ENCODE assay signal across 25 cellular contexts in the genomic region with DNA sequence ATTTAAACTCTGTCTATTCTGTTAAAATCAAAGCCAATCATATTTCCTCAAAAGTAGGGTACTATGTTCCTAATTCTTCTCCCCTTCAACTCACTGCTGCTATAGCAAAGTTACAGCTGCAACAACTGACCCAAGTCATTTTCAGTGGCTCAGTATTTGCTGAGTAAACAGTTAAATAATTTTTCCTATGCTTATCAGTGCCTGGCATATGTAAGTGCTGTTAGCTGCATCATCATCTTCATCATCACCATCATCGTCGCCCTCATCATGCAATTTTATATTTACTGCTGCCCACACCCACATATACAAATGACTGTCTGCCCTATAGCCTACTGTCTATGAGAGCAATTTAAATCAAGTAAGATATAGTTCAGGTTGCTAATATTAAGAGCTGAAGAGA. TPM values are rescaled to one million over a fixed set of nuclear protein-coding genes. Genes with fewer than 3 reads are reported as not detected.
A peak's percentile ranks its signal among the peaks of the same experiment; 100 is the strongest.
DNase-seq lines count a peak whose midpoint lies in the region; ATAC-seq, FAIRE-seq and TF ChIP-seq lines count a peak whose summit lies in the region.
"Had no signal": no experiment of that assay in that cellular context is flagged by ENCODE, and none has a peak within 500 bp of the region (broad histone marks: within the 10 kb centered on the region; RNA-seq: fewer than 3 reads in every experiment).

No MANE protein-coding gene starts in this region.

- DNase-seq in OCI-M1 (lab: John Stamatoyannopoulos, UW) = peak; percentile 27
- peak in 2 of 4 experiments; percentile 18 to 20 for DNase-seq in K562 (ENCODE audit: extremely low read depth in 1 of 4, low spot score in 3 of 4)
- no peak for DNase-seq in head of caudate nucleus
- no peak for DNase-seq in SW480 (ENCODE audit: low spot score)
- no peak for DNase-seq in NCI-H2081 treated with DMSO at 0.1 percent for 48 hours (lab: John Stamatoyannopoulos, UW)
- DNase-seq: CD8-positive, alpha-beta T cell; DMS 273 treated with DMSO at 0.1 percent for 48 hours; DMS79 treated with DMSO at 0.1 percent for 48 hours; GF-D8; HCEC 1CT; Kasumi-1; MV-4-11; NCI-H1105; NCI-H146; NCI-H1930; NCI-H446; NCI-H526; NCI-H82; Peyer's patch; SHP77 treated with DMSO at 0.1 percent for 48 hours had no signal

- no TSS peak for BruUV-seq in K562 (replicated peaks; lab: Mats Ljungman, UMichigan)

- TF ChIP-seq POLR2A in K562 (conservative IDR thresholded peaks at IDR 0.05) = no peak

- CTCF ChIA-PET in HEK293 (lab: Yijun Ruan, JAX) = interaction anchor here (0.6 to 1.4 kb wide), 10 partner anchors 11 to 460 kb away, joined by 3 to 6 read pairs (median 3); a partner anchor contains a TSS
- CTCF ChIA-PET in K562 (lab: Yijun Ruan, JAX; ENCODE audit: low intra/inter-chr PET ratio) = no interaction called here

- H3K4me3 ChIP-seq in HEK293 (ENCODE audit: low read depth, low read length) (no peak overlapping the region), K562 (no peak overlapping the region), mucosa of rectum (ENCODE audit: low read length in 2 of 2) (peak overlapping the region in 1 of 2 donors; percentile 22)
- H3K4me3 ChIP-seq: Peyer's patch had no signal

- no peak for TF ChIP-seq CTCF in HEK293 (tag by site-specific recombination; IDR thresholded peaks at IDR 0.05)
- TF ChIP-seq CTCF in K562 (IDR thresholded peaks at IDR 0.05 in 2 of 3, conservative IDR thresholded peaks at IDR 0.05 in 1 of 3; ENCODE audit: insufficient read depth in 2 of 3, low read depth in 1 of 3, low read length in 3 of 3) = no peak

- no peak overlapping the region for H3K27ac ChIP-seq in HEK293 (ENCODE audit: extremely low read depth, low read depth, low read length)
- no peak overlapping the region for H3K27ac ChIP-seq in K562 (ENCODE audit: extremely low read depth, low read depth, low read length)
- H3K27ac ChIP-seq in mucosa of rectum (ENCODE audit: low read depth in 2 of 2, low read length in 2 of 2) = peak overlapping the region; percentile 87 to 88
- H3K27ac ChIP-seq: C4-2B had no signal

- no peak for FAIRE-seq in K562 (lab: Jason Lieb, UNC)
- FAIRE-seq: GM12891, H1 had no signal

- WGBS in K562 (ENCODE audit: insufficient coverage, low coverage, missing lambda C conversion rate) = 13% methylated on average over 2 of the region's 2 CpGs

- no peak; the same call in 2 of the 3 replicates for ATAC-seq in K562
- ATAC-seq: CD8-positive, alpha-beta T cell had no signal

- H3K36me3 ChIP-seq in HEK293 (ENCODE audit: control insufficient read depth in 2 of 2, insufficient read depth in 1 of 2, low read length in 2 of 2) (peaks cover 8 to 43% of the 10 kb centered on the region in 2 experiments; a peak in 2 of 3 replicates), K562 (ENCODE audit: control insufficient read depth, insufficient read depth, low read length) (peaks cover 8% of the 10 kb centered on the region; the same call in 2 of the 3 replicates), mucosa of rectum (ENCODE audit: control insufficient read depth in 2 of 2, insufficient read depth in 2 of 2, low read length in 2 of 2) (peaks cover 7 to 11% of the 10 kb centered on the region in 2 donors)
- H3K36me3 ChIP-seq: Peyer's patch had no signal

- H3K4me2 ChIP-seq in K562 (ENCODE audit: insufficient read depth, low read length) = no peak overlapping the region

- no peaks in the 10 kb centered on the region for H3K79me2 ChIP-seq in K562 (ENCODE audit: control insufficient read depth, insufficient read depth, low read length)

- peak; percentile 53; the same call in 1 of the 2 replicates for TF ChIP-seq EP300 in K562 (IDR thresholded peaks at IDR 0.05; ENCODE audit: low read length)

- H2AFZ ChIP-seq in K562 (ENCODE audit: low read depth, low read length) = no peak overlapping the region

- no peaks in the 10 kb centered on the region for H3K27me3 ChIP-seq in K562 (ENCODE audit: control insufficient read depth in 2 of 2, insufficient read depth in 2 of 2, low read length in 2 of 2)
- no peaks in the 10 kb centered on the region for H3K27me3 ChIP-seq in mucosa of rectum (ENCODE audit: control insufficient read depth in 2 of 2, insufficient read depth in 2 of 2, low read length in 2 of 2)
- H3K27me3 ChIP-seq: Peyer's patch had no signal

- in situ Hi-C loops in K562 (cut with MboI) = no loop called here

- H4K20me1 ChIP-seq in K562 (replicated peaks; ENCODE audit: control insufficient read depth, insufficient read depth, low read length) = no peaks in the 10 kb centered on the region

- no peak overlapping the region for H3K9ac ChIP-seq in K562 (ENCODE audit: insufficient read depth in 1 of 2, low read depth in 2 of 2, low read length in 2 of 2)
- H3K9ac ChIP-seq in mucosa of rectum (ENCODE audit: low read depth in 1 of 2, low read length in 2 of 2) = no peak overlapping the region

- POLR2A ChIA-PET in HEK293 (lab: Yijun Ruan, JAX) = no interaction called here
- POLR2A ChIA-PET in K562 (lab: Yijun Ruan, JAX) = interaction anchor here (0.7 kb wide), 1 partner anchor 10 kb away, joined by 3 read pairs; no protein-coding TSS in a partner anchor

- TF ChIP-seq RAD21 in K562 (CRISPR knock-in tag; conservative IDR thresholded peaks at IDR 0.05 in 1 of 2, IDR thresholded peaks at IDR 0.05 in 1 of 2) = no peak

- no peaks in the 10 kb centered on the region for H3K9me1 ChIP-seq in K562 (ENCODE audit: control insufficient read depth, insufficient read depth, low read length)

- H3K9me3 ChIP-seq in HEK293 (ENCODE audit: control insufficient read depth, insufficient read depth, low read depth, low read length) (no peaks in the 10 kb centered on the region), K562 (replicated peaks; ENCODE audit: control insufficient read depth, insufficient read depth, low read depth, low read length) (no peaks in the 10 kb centered on the region), mucosa of rectum (ENCODE audit: control insufficient read depth in 2 of 2, low read length in 2 of 2) (no peaks in the 10 kb centered on the region)
- H3K9me3 ChIP-seq: Peyer's patch had no signal

- intact Hi-C loops in K562 (cut with micrococcal nuclease) (loop anchor here (5.0 kb wide), 1 partner anchor 250 kb away; a partner anchor contains a TSS), head of caudate nucleus (cut with DNase I) (loop anchor here (10.0 kb wide), 1 partner anchor 798 kb away; no protein-coding TSS in a partner anchor)

- no peaks in the 10 kb centered on the region for H3K4me1 ChIP-seq in HEK293 (ENCODE audit: control insufficient read depth, insufficient read depth, low read length)
- peaks cover 0 to 5% of the 10 kb centered on the region in 2 experiments; a peak in 3 of 5 replicates for H3K4me1 ChIP-seq in K562 (replicated peaks in 1 of 2; ENCODE audit: control insufficient read depth in 2 of 2, insufficient read depth in 2 of 2, low read length in 2 of 2)
- H3K4me1 ChIP-seq in mucosa of rectum (ENCODE audit: control insufficient read depth in 2 of 2, insufficient read depth in 2 of 2, low read length in 2 of 2) = peaks cover 16 to 33% of the 10 kb centered on the region in 2 donors

TF ChIP-seq in HEK293, 187 proteins besides CTCF, POLR2A, EP300 and RAD21:
- TF ChIP-seq ZNF791 (tag by site-specific recombination; IDR thresholded peaks at IDR 0.05) = no peak
- TF ChIP-seq, protein P1, sequence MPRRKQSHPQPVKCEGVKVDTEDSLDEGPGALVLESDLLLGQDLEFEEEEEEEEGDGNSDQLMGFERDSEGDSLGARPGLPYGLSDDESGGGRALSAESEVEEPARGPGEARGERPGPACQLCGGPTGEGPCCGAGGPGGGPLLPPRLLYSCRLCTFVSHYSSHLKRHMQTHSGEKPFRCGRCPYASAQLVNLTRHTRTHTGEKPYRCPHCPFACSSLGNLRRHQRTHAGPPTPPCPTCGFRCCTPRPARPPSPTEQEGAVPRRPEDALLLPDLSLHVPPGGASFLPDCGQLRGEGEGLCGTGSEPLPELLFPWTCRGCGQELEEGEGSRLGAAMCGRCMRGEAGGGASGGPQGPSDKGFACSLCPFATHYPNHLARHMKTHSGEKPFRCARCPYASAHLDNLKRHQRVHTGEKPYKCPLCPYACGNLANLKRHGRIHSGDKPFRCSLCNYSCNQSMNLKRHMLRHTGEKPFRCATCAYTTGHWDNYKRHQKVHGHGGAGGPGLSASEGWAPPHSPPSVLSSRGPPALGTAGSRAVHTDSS (tag by site-specific recombination; IDR thresholded peaks at IDR 0.05) = peak; percentile 69; the same call in 1 of the 2 replicates

TF ChIP-seq in K562, 482 proteins besides CTCF, POLR2A, EP300 and RAD21 (continues in another document):
- TF ChIP-seq TAL1 (IDR thresholded peaks at IDR 0.05) (peak; percentile 67), RCOR1 (IDR thresholded peaks at IDR 0.05; ENCODE audit: borderline replicate concordance in 1 of 2, low read depth in 2 of 2, low read length in 2 of 2) (peak in 1 of 2 experiments; percentile 5; a peak in 1 of 4 replicates), MAFF (IDR thresholded peaks at IDR 0.05; ENCODE audit: low read length) (peak; percentile 87), C11orf30 (IDR thresholded peaks at IDR 0.05; ENCODE audit: low read depth) (peak; percentile 96), MTA2 (IDR thresholded peaks at IDR 0.05; ENCODE audit: low read depth) (peak; percentile 62), CBFA2T2 (conservative IDR thresholded peaks at IDR 0.05) (0 out of 2 replicates have a peak, but pooled peaks have one; percentile 31)

RNA-seq across cellular contexts. Expression of a gene that starts 21.9 kb away (rescaled TPM):
- total RNA-seq in K562 (2011; cell fraction: chromatin; rRNA removed; ENCODE audit: low replicate concordance) = 13.2 and 17.0 TPM in 2 replicates
- 10.5 and 11.4 TPM in 2 replicates for total RNA-seq in K562 (2011; cell fraction: nucleolus; rRNA removed)
- 15.1 and 18.4 TPM in 2 replicates for total RNA-seq in K562 (2011; cell fraction: nucleoplasm; rRNA removed)
- total RNA-seq in K562 (2014; rRNA removed) = 8.5 and 10.4 TPM in 2 replicates
- 11.8 and 13.6 TPM in 2 replicates for total RNA-seq in K562 (2014; rRNA removed; fragmentation: Illumina TruSeq; extraction: Trizol)
- total RNA-seq in K562 (2015; rRNA removed; fragmentation: Illumina TruSeq; extraction: Trizol) = 11.9 TPM in 2 replicates
- total RNA-seq in K562 (2021) = 11.1 and 11.6 TPM in 2 replicates
- 8.9 and 13.5 TPM in 2 replicates for polyA plus RNA-seq in K562 (2011; rRNA removed)
- 8.6 and 10.7 TPM in 2 replicates for polyA plus RNA-seq in K562 (2011; cell fraction: cytosol; rRNA removed)
- 5.1 and 5.7 TPM in 2 replicates for polyA plus RNA-seq in K562 (2011; cell fraction: nucleus; rRNA removed)
- 6.8 and 7.5 TPM in 2 replicates for polyA plus RNA-seq in K562 (2012)
- 11.4 and 13.4 TPM in 2 replicates for polyA plus RNA-seq in K562 (2014; fragmentation: Illumina TruSeq; extraction: Trizol)
- polyA plus RNA-seq in K562 (2014; fragmentation: Nextera tagmentation; extraction: Ambion mirVana) = 1 to 10 TPM; 1.9 to 2.9 TPM
- polyA plus RNA-seq in K562 (2014; rRNA removed) = 12.9 and 13.2 TPM in 2 replicates
- polyA minus RNA-seq in K562 (2011; rRNA and poly(A)+ RNA removed) = 11.6 and 13.2 TPM in 2 replicates
- 4.0 and 4.3 TPM in 2 replicates for polyA minus RNA-seq in K562 (2011; cell fraction: cytosol; rRNA and poly(A)+ RNA removed)
- polyA minus RNA-seq in K562 (2011; cell fraction: nucleus; rRNA and poly(A)+ RNA removed) = 7.6 and 7.8 TPM in 2 replicates

Comparison
In these comparisons a context has a peak if more than half of its experiments do, and no peak if none do; other contexts are left out.
1. H3K27ac ChIP-seq: peak in mucosa of rectum (2 of 2); none in HEK293 (single experiment) and K562 (single experiment).